ENCODE assay signal across 20 cellular contexts in genomic region chr6:21871831-21872230, GRCh38.
"Had no signal": no experiment of that assay in that cellular context is flagged by ENCODE, and none has a peak within 500 bp of the region (broad histone marks: within the 10 kb centered on the region; RNA-seq: fewer than 3 reads in every experiment).

No MANE protein-coding gene starts in this region.

- H3K36me3 ChIP-seq: esophagus squamous epithelium, right atrium auricular region, tibial nerve, vagina had no signal

- H3K27ac Mint-ChIP-seq: activated T-helper 17 cell treated with anti-CD3 and anti-CD28 coated beads, Interleukin-2, amount 50 U/mL, for 72 hours; natural killer cell; stimulated activated memory B cell treated with anti-CD40 and anti-IgM and Interleukin-4, amounts not matched to agents 10 μg/mL and 1 μg/mL and 100 μg/mL, for 72 hours had no signal

- H3K27ac ChIP-seq: esophagus squamous epithelium, right atrium auricular region, tibial nerve, vagina had no signal

- H3K4me1 ChIP-seq: tibial nerve had no signal

- H3K36me3 Mint-ChIP-seq: natural killer cell; stimulated activated memory B cell treated with anti-CD40 and anti-IgM and Interleukin-4, amounts not matched to agents 10 μg/mL and 1 μg/mL and 100 μg/mL, for 72 hours had no signal

- H3K4me3 Mint-ChIP-seq: activated T-helper 17 cell treated with anti-CD3 and anti-CD28 coated beads, Interleukin-2, amount 50 U/mL, for 72 hours; natural killer cell; stimulated activated memory B cell treated with anti-CD40 and anti-IgM and Interleukin-4, amounts not matched to agents 10 μg/mL and 1 μg/mL and 100 μg/mL, for 72 hours had no signal

- H3K27me3 ChIP-seq: esophagus squamous epithelium, right atrium auricular region, tibial nerve, vagina had no signal

- FAIRE-seq: endothelial cell of umbilical vein had no signal

- DNase-seq: activated CD4-positive, CD25-positive, alpha-beta regulatory T cell treated with anti-CD3 and anti-CD28 coated beads, Interleukin-2, amount 50 U/mL, for 72 hours; activated CD8-positive, alpha-beta memory T cell treated with anti-CD3 and anti-CD28 coated beads for 24 hours; activated naive CD4-positive, alpha-beta T cell treated with Interleukin-2 at 50 U/mL for 16 hours; anterior cingulate cortex; cortex of kidney; effector CD4-positive, alpha-beta T cell; esophagus squamous epithelium; hippocampal formation; left ventricle myocardium superior; mesenchymal stem cell; natural killer cell; occipital lobe; stimulated activated CD4-positive, alpha-beta T cell treated with anti-CD3 and anti-CD28 coated beads, Interleukin-2, amount 100 ng/mL, for 48 hours; T-helper 9 cell had no signal

- ATAC-seq: activated T-helper 17 cell treated with anti-CD3 and anti-CD28 coated beads, Interleukin-2, amount 50 U/mL, for 72 hours; left ventricle myocardium superior; natural killer cell; stimulated activated memory B cell treated with anti-CD40 and anti-IgM and Interleukin-4, amounts not matched to agents 10 μg/mL and 1 μg/mL and 100 μg/mL, for 72 hours had no signal

- H3K4me3 ChIP-seq: esophagus squamous epithelium, right atrium auricular region, tibial nerve, vagina had no signal

- H3K4me1 Mint-ChIP-seq: activated T-helper 17 cell treated with anti-CD3 and anti-CD28 coated beads, Interleukin-2, amount 50 U/mL, for 72 hours; natural killer cell; stimulated activated memory B cell treated with anti-CD40 and anti-IgM and Interleukin-4, amounts not matched to agents 10 μg/mL and 1 μg/mL and 100 μg/mL, for 72 hours had no signal

- H3K9me3 Mint-ChIP-seq: natural killer cell; stimulated activated memory B cell treated with anti-CD40 and anti-IgM and Interleukin-4, amounts not matched to agents 10 μg/mL and 1 μg/mL and 100 μg/mL, for 72 hours had no signal

- H3K9me3 ChIP-seq: esophagus squamous epithelium, right atrium auricular region, tibial nerve, vagina had no signal

- H3K27me3 Mint-ChIP-seq: stimulated activated memory B cell treated with anti-CD40 and anti-IgM and Interleukin-4, amounts not matched to agents 10 μg/mL and 1 μg/mL and 100 μg/mL, for 72 hours had no signal
